In the genomic region with DNA sequence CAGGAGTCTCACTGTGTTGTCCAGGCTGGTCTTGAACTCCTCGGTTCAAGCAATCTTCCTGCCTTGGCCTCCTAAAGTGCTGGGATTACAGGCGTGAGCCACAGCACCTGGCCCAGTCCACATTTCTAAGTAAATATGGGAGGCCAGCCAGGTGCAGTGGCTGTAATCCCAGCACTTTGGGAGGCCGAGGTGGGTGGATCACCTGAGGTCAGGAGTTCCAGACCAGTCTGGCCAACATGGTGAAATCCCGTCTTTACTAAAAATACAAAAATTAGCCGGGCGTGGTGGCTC, we compare ENCODE assay signal across 8 cellular contexts. TPM values are rescaled to one million over a fixed set of nuclear protein-coding genes. Genes with fewer than 3 reads are reported as not detected.
DNase-seq lines count a peak whose midpoint lies in the region; ATAC-seq, FAIRE-seq and TF ChIP-seq lines count a peak whose summit lies in the region.
"Not testable (repeated sequence)": the region's sequence is repeated elsewhere in the genome, so short reads cannot be mapped to it uniquely, and the experiment has no call there.

No MANE protein-coding gene starts in this region.

- peaks cover 81% of the 10 kb centered on the region for H3K4me1 Mint-ChIP-seq in osteocyte (ENCODE audit: unreplicated experiment)
- H3K4me1 Mint-ChIP-seq in stimulated activated effector memory CD8-positive, alpha-beta T cell treated with anti-CD3 and anti-CD28 coated beads, Interleukin-12 subunit alpha, Interleukin-12 subunit beta, amount 100 ng/mL, for 72 hours, result not testable (repeated sequence)

- TF ChIP-seq POLR2A in K562 (conservative IDR thresholded peaks at IDR 0.05); esophagus squamous epithelium (IDR thresholded peaks at IDR 0.05); HepG2 (IDR thresholded peaks at IDR 0.05; ENCODE audit: insufficient read depth in 1 of 2, low read depth in 2 of 2, low read length in 2 of 2): not testable (repeated sequence)

- H3K27me3 Mint-ChIP-seq in osteocyte (ENCODE audit: unreplicated experiment), result not testable (repeated sequence)

- H3K9me2 ChIP-seq in PC-9 (ENCODE audit: insufficient read depth), result not testable (repeated sequence)

- not testable (repeated sequence) for H4K20me1 ChIP-seq in PC-9 (ENCODE audit: insufficient read depth); K562 (replicated peaks; ENCODE audit: control insufficient read depth, insufficient read depth, low read length); HepG2 (ENCODE audit: insufficient read depth, low read length)

- H3K4me3 Mint-ChIP-seq in osteocyte (ENCODE audit: unreplicated experiment); stimulated activated effector memory CD8-positive, alpha-beta T cell treated with anti-CD3 and anti-CD28 coated beads, Interleukin-12 subunit alpha, Interleukin-12 subunit beta, amount 100 ng/mL, for 72 hours: not testable (repeated sequence)

- H3K27ac Mint-ChIP-seq in osteocyte (ENCODE audit: unreplicated experiment), result peak overlapping the region; percentile 99
- H3K27ac Mint-ChIP-seq in stimulated activated effector memory CD8-positive, alpha-beta T cell treated with anti-CD3 and anti-CD28 coated beads, Interleukin-12 subunit alpha, Interleukin-12 subunit beta, amount 100 ng/mL, for 72 hours, result peak overlapping the region; percentile 76

- not testable (repeated sequence) for H3K4me3 ChIP-seq in PC-9; K562; esophagus squamous epithelium; HepG2 (replicated peaks in 1 of 3; ENCODE audit: insufficient read depth in 1 of 3, low read depth in 2 of 3, low read length in 3 of 3); urinary bladder (ENCODE audit: low read depth, low read length)

- not testable (repeated sequence) for H3K36me3 Mint-ChIP-seq in osteocyte (ENCODE audit: unreplicated experiment); stimulated activated effector memory CD8-positive, alpha-beta T cell treated with anti-CD3 and anti-CD28 coated beads, Interleukin-12 subunit alpha, Interleukin-12 subunit beta, amount 100 ng/mL, for 72 hours

- H3K4me2 ChIP-seq in PC-9, result peak overlapping the region; percentile 69
- H3K4me2 ChIP-seq in K562 (ENCODE audit: insufficient read depth, low read length); HepG2 (ENCODE audit: low read depth, low read length): not testable (repeated sequence)

- not testable (repeated sequence) for FAIRE-seq in K562 (lab: Jason Lieb, UNC); HepG2 (lab: Jason Lieb, UNC)

- H3K79me2 ChIP-seq in PC-9 (ENCODE audit: low read depth); K562 (ENCODE audit: control insufficient read depth, insufficient read depth, low read length); HepG2 (ENCODE audit: insufficient read depth, low read length): not testable (repeated sequence)

- CTCF ChIA-PET in PC-9 (lab: Charles Lee) (interaction anchor here (0.6 to 0.7 kb wide), 5 partner anchors 14 to 204 kb away, joined by 3 to 7 read pairs (median 4); partner anchors contain the start of gene SPC24), HepG2 (lab: Yijun Ruan, JAX; ENCODE audit: low intra/inter-chr PET ratio, low total read pairs) (interaction anchor here (3.4 kb wide), 1 partner anchor 63 kb away, joined by 53 read pairs; no protein-coding TSS in a partner anchor)
- CTCF ChIA-PET in K562 (lab: Yijun Ruan, JAX; ENCODE audit: low intra/inter-chr PET ratio), result not testable (repeated sequence)

- in situ Hi-C loops in K562 (cut with MboI); HepG2 (cut with HindIII; ENCODE audit: extremely low pct_ligation_motif_present, low pct_unique_long_range_greater_than_20kb): not testable (repeated sequence)

- TF ChIP-seq EP300 in K562 (IDR thresholded peaks at IDR 0.05; ENCODE audit: low read length); HepG2 (IDR thresholded peaks at IDR 0.05; ENCODE audit: low read depth in 2 of 2, low read length in 2 of 2); HepG2 (CRISPR knock-in tag; IDR thresholded peaks at IDR 0.05; ENCODE audit: borderline replicate concordance): not testable (repeated sequence)

- TF ChIP-seq CTCF in PC-9 (conservative IDR thresholded peaks at IDR 0.05); K562 (IDR thresholded peaks at IDR 0.05 in 2 of 3, conservative IDR thresholded peaks at IDR 0.05 in 1 of 3; ENCODE audit: insufficient read depth in 2 of 3, low read depth in 1 of 3, low read length in 3 of 3); esophagus squamous epithelium (IDR thresholded peaks at IDR 0.05); HepG2 (CRISPR knock-in tag; IDR thresholded peaks at IDR 0.05); osteocyte (IDR thresholded peaks at IDR 0.05): not testable (repeated sequence)

- peaks cover 85% of the 10 kb centered on the region for H3F3A ChIP-seq in PC-9 (ENCODE audit: insufficient read depth, low read depth)

- H3K9ac ChIP-seq in K562 (ENCODE audit: insufficient read depth in 1 of 2, low read depth in 2 of 2, low read length in 2 of 2); HepG2 (ENCODE audit: insufficient read depth, low read depth, low read length): not testable (repeated sequence)

- H3K9me3 ChIP-seq in PC-9 (ENCODE audit: insufficient read depth, low read depth); K562 (replicated peaks; ENCODE audit: control insufficient read depth, insufficient read depth, low read depth, low read length); esophagus squamous epithelium; HepG2 (ENCODE audit: low read length): not testable (repeated sequence)

- H3K4me1 ChIP-seq in PC-9 (replicated peaks; ENCODE audit: insufficient read depth), result peaks cover 69% of the 10 kb centered on the region
- peaks cover 41 to 65% of the 10 kb centered on the region in 2 experiments for H3K4me1 ChIP-seq in K562 (replicated peaks in 1 of 2; ENCODE audit: control insufficient read depth in 2 of 2, insufficient read depth in 2 of 2, low read length in 2 of 2)
- H3K4me1 ChIP-seq in esophagus squamous epithelium, result peaks cover 45 to 60% (median 48%) of the 10 kb centered on the region in 3 donors
- peaks cover 79% of the 10 kb centered on the region for H3K4me1 ChIP-seq in HepG2 (ENCODE audit: insufficient read depth, low read length)
- not testable (repeated sequence) for H3K4me1 ChIP-seq in urinary bladder (ENCODE audit: insufficient read depth)

- ATAC-seq in K562; HepG2; stimulated activated effector memory CD8-positive, alpha-beta T cell treated with anti-CD3 and anti-CD28 coated beads, Interleukin-12 subunit alpha, Interleukin-12 subunit beta, amount 100 ng/mL, for 72 hours: not testable (repeated sequence)

- H3K27me3 ChIP-seq in PC-9 (ENCODE audit: insufficient read depth, low read depth); K562 (ENCODE audit: control insufficient read depth in 2 of 2, insufficient read depth in 2 of 2, low read length in 2 of 2); HepG2 (ENCODE audit: control insufficient read depth in 1 of 2, insufficient read depth in 2 of 2, low read length in 2 of 2): not testable (repeated sequence)
- peaks cover 0 to 12% (median 0%) of the 10 kb centered on the region in 4 donors for H3K27me3 ChIP-seq in esophagus squamous epithelium

- peak; percentile 27 for DNase-seq in DMS53 (lab: John Stamatoyannopoulos, UW)
- not testable (repeated sequence) for DNase-seq in PC-9; K562 (ENCODE audit: extremely low read depth in 1 of 4, low spot score in 3 of 4); esophagus squamous epithelium (lab: John Stamatoyannopoulos, UW); HepG2 (ENCODE audit: low spot score); osteocyte (ENCODE audit: extremely low spot score, unreplicated experiment); stimulated activated effector memory CD8-positive, alpha-beta T cell treated with anti-CD3 and anti-CD28 coated beads, Interleukin-12 subunit alpha, Interleukin-12 subunit beta, amount 100 ng/mL, for 72 hours (ENCODE audit: low spot score in 2 of 2)

- not testable (repeated sequence) for H3K36me3 ChIP-seq in PC-9 (ENCODE audit: low read depth); esophagus squamous epithelium; HepG2 (replicated peaks in 1 of 2; ENCODE audit: control insufficient read depth in 1 of 2, insufficient read depth in 2 of 2, low read length in 2 of 2); urinary bladder (ENCODE audit: insufficient read depth)
- peaks cover 11% of the 10 kb centered on the region; the same call in 2 of the 3 replicates for H3K36me3 ChIP-seq in K562 (ENCODE audit: control insufficient read depth, insufficient read depth, low read length)

- not testable (repeated sequence) for BruUV-seq in PC-9 (replicated peaks; lab: Mats Ljungman, UMichigan); K562 (replicated peaks; lab: Mats Ljungman, UMichigan); HepG2 (replicated peaks; lab: Mats Ljungman, UMichigan)

- WGBS in K562 (ENCODE audit: insufficient coverage, low coverage, missing lambda C conversion rate), result 81% methylated on average over 6 of the region's 6 CpGs
- 63 to 80% methylated on average over 3 to 4 of the region's 6 CpGs for WGBS in esophagus squamous epithelium, 2 donors
- 53% methylated on average over 6 of the region's 6 CpGs for WGBS in HepG2 (ENCODE audit: low lambda C conversion rate)
- 64% methylated on average over 6 of the region's 6 CpGs for WGBS in urinary bladder

- H3K9me1 ChIP-seq in K562 (ENCODE audit: control insufficient read depth, insufficient read depth, low read length), result not testable (repeated sequence)

- POLR2A ChIA-PET in PC-9 (lab: Charles Lee; ENCODE audit: unreplicated experiment); K562 (lab: Yijun Ruan, JAX): not testable (repeated sequence)
- POLR2A ChIA-PET in HepG2 (lab: Yijun Ruan, JAX), result interaction anchor here (1.3 to 2.0 kb wide), 2 partner anchors 16 to 96 kb away, joined by 4 to 9 read pairs; partner anchors contain the start of gene SPC24

- not testable (repeated sequence) for TF ChIP-seq RAD21 in K562 (CRISPR knock-in tag; conservative IDR thresholded peaks at IDR 0.05 in 1 of 2, IDR thresholded peaks at IDR 0.05 in 1 of 2); HepG2 (CRISPR knock-in tag; IDR thresholded peaks at IDR 0.05)

- H3K9me3 Mint-ChIP-seq in osteocyte (ENCODE audit: unreplicated experiment); stimulated activated effector memory CD8-positive, alpha-beta T cell treated with anti-CD3 and anti-CD28 coated beads, Interleukin-12 subunit alpha, Interleukin-12 subunit beta, amount 100 ng/mL, for 72 hours: not testable (repeated sequence)

- H3K27ac ChIP-seq in PC-9 (peak overlapping the region; percentile 79), esophagus squamous epithelium (peak overlapping the region; percentile 66 to 92 (median 90)), urinary bladder (ENCODE audit: low read depth) (peak overlapping the region; percentile 98)
- not testable (repeated sequence) for H3K27ac ChIP-seq in K562 (ENCODE audit: extremely low read depth, low read depth, low read length); HepG2 (ENCODE audit: extremely low read length, insufficient read depth, low read length)

- H2AFZ ChIP-seq in PC-9; K562 (ENCODE audit: low read depth, low read length); HepG2 (ENCODE audit: low read length): not testable (repeated sequence)

- intact Hi-C loops in PC-9 (cut with micrococcal nuclease; ENCODE audit: unreplicated experiment); K562 (cut with micrococcal nuclease); esophagus squamous epithelium (cut with DNase I); HepG2 (cut with micrococcal nuclease; ENCODE audit: unreplicated experiment): not testable (repeated sequence)

RNA-seq across cellular contexts. Expression of gene SPC24, which starts 15.4 kb away (rescaled TPM):
- total RNA-seq in PC-9 (2021) (50.9 and 59.2 TPM in 2 replicates), K562 (2014; rRNA removed) (154 and 188 TPM in 2 replicates), K562 (2014; rRNA removed; fragmentation: Illumina TruSeq; extraction: Trizol) (72.8 and 75.2 TPM in 2 replicates), K562 (2015; rRNA removed; fragmentation: Illumina TruSeq; extraction: Trizol) (82.0 and 82.5 TPM in 2 replicates), K562 (2021) (106 and 111 TPM in 2 replicates), esophagus squamous epithelium (10 to 100 TPM in 1 of 4 donors, 1 to 10 TPM in 3; 2.9 to 10.9 (median 6.3) TPM), HepG2 (2016; rRNA removed; fragmentation: Illumina TruSeq; extraction: Trizol) (46.2 and 63.2 TPM in 2 replicates), osteocyte (11.9 and 13.5 TPM in 2 replicates), urinary bladder (21.1 TPM)
- total RNA-seq in K562 (2011; cell fraction: chromatin; rRNA removed; ENCODE audit: low replicate concordance), result 42.4 and 88.4 TPM in 2 replicates
- total RNA-seq in K562 (2011; cell fraction: nucleolus; rRNA removed), result 65.7 and 76.1 TPM in 2 replicates
- total RNA-seq in K562 (2011; cell fraction: nucleoplasm; rRNA removed), result 69.6 and 78.4 TPM in 2 replicates
- polyA plus RNA-seq in K562 (2011; rRNA removed) (44.3 and 52.6 TPM in 2 replicates), K562 (2014; fragmentation: Illumina TruSeq; extraction: Trizol) (39.1 and 41.6 TPM in 2 replicates), K562 (2014; fragmentation: Nextera tagmentation; extraction: Ambion mirVana) (10 to 100 TPM; 18.2 to 26.8 TPM), K562 (2014; rRNA removed) (60.9 and 66.7 TPM in 2 replicates), HepG2 (2011; rRNA removed) (8.8 and 10.0 TPM in 2 replicates), urinary bladder (1.8 TPM)
- 44.2 and 55.5 TPM in 2 replicates for polyA plus RNA-seq in K562 (2011; cell fraction: cytosol; rRNA removed)
- polyA plus RNA-seq in K562 (2011; cell fraction: nucleus; rRNA removed), result 63.2 and 80.4 TPM in 2 replicates
- polyA plus RNA-seq in K562 (2012), result 45.4 and 60.6 TPM in 2 replicates
- polyA minus RNA-seq in K562 (2011; rRNA and poly(A)+ RNA removed), result 102 and 155 TPM in 2 replicates
- 81.5 and 101 TPM in 2 replicates for polyA minus RNA-seq in K562 (2011; cell fraction: cytosol; rRNA and poly(A)+ RNA removed)
- polyA minus RNA-seq in K562 (2011; cell fraction: nucleus; rRNA and poly(A)+ RNA removed), result 28.3 and 31.5 TPM in 2 replicates
- total RNA-seq in HepG2 (2016; cell fraction: cytosol; rRNA removed; fragmentation: Illumina TruSeq; extraction: Trizol; ENCODE audit: low read depth), result 7.6 and 7.9 TPM in 2 replicates
- 47.6 and 55.0 TPM in 2 replicates for total RNA-seq in HepG2 (2016; cell fraction: insoluble cytoplasmic fraction; rRNA removed; fragmentation: Illumina TruSeq; extraction: Trizol)
- 21.9 and 24.3 TPM in 2 replicates for total RNA-seq in HepG2 (2016; cell fraction: membrane; rRNA removed; fragmentation: Illumina TruSeq; extraction: Trizol)
- 24.3 and 25.4 TPM in 2 replicates for total RNA-seq in HepG2 (2016; cell fraction: nucleus; rRNA removed; fragmentation: Illumina TruSeq; extraction: Trizol)
- 6.3 and 10.5 TPM in 2 replicates for polyA plus RNA-seq in HepG2 (2011; cell fraction: cytosol; rRNA removed)
- 10.2 and 12.2 TPM in 2 replicates for polyA plus RNA-seq in HepG2 (2011; cell fraction: nucleus; rRNA removed)
- polyA plus RNA-seq in HepG2 (2012), result 3.9 and 8.5 TPM in 2 replicates
- polyA plus RNA-seq in HepG2 (2016; cell fraction: cytosol; fragmentation: Illumina TruSeq; extraction: Trizol; ENCODE audit: low read depth), result 3.0 and 3.9 TPM in 2 replicates
- 26.0 and 27.0 TPM in 2 replicates for polyA plus RNA-seq in HepG2 (2016; cell fraction: insoluble cytoplasmic fraction; fragmentation: Illumina TruSeq; extraction: Trizol; ENCODE audit: low read depth)
- polyA plus RNA-seq in HepG2 (2016; cell fraction: membrane; fragmentation: Illumina TruSeq; extraction: Trizol; ENCODE audit: low read depth), result 7.2 and 8.5 TPM in 2 replicates
- polyA plus RNA-seq in HepG2 (2016; cell fraction: nucleus; fragmentation: Illumina TruSeq; extraction: Trizol; ENCODE audit: insufficient read depth, low read depth), result 31.6 and 34.4 TPM in 2 replicates
- 27.2 and 131 TPM in 2 replicates for polyA minus RNA-seq in HepG2 (2011; rRNA and poly(A)+ RNA removed; ENCODE audit: low replicate concordance)
- polyA minus RNA-seq in HepG2 (2011; cell fraction: cytosol; rRNA and poly(A)+ RNA removed), result 11.4 and 21.7 TPM in 2 replicates
- polyA minus RNA-seq in HepG2 (2011; cell fraction: nucleus; rRNA and poly(A)+ RNA removed), result 8.6 and 9.8 TPM in 2 replicates

RNA-seq across cellular contexts. Expression of gene LDLR, which starts 50.9 kb away (rescaled TPM):
- total RNA-seq in PC-9 (2021), result 160 and 182 TPM in 2 replicates
- 854 and 2,497 TPM in 2 replicates for total RNA-seq in K562 (2011; cell fraction: chromatin; rRNA removed; ENCODE audit: low replicate concordance)
- total RNA-seq in K562 (2011; cell fraction: nucleolus; rRNA removed), result 1,644 and 1,749 TPM in 2 replicates
- 955 and 1,119 TPM in 2 replicates for total RNA-seq in K562 (2011; cell fraction: nucleoplasm; rRNA removed)
- 84.9 and 95.7 TPM in 2 replicates for total RNA-seq in K562 (2014; rRNA removed)
- 47.0 and 56.0 TPM in 2 replicates for total RNA-seq in K562 (2014; rRNA removed; fragmentation: Illumina TruSeq; extraction: Trizol)
- 76.0 and 82.3 TPM in 2 replicates for total RNA-seq in K562 (2015; rRNA removed; fragmentation: Illumina TruSeq; extraction: Trizol)
- total RNA-seq in K562 (2021), result 114 and 121 TPM in 2 replicates
- 75.7 and 124 TPM in 2 replicates for polyA plus RNA-seq in K562 (2011; rRNA removed)
- 68.3 and 70.8 TPM in 2 replicates for polyA plus RNA-seq in K562 (2011; cell fraction: cytosol; rRNA removed)
- polyA plus RNA-seq in K562 (2011; cell fraction: nucleus; rRNA removed), result 163 and 213 TPM in 2 replicates
- polyA plus RNA-seq in K562 (2012), result 63.2 and 82.8 TPM in 2 replicates
- polyA plus RNA-seq in K562 (2014; fragmentation: Illumina TruSeq; extraction: Trizol), result 56.3 and 63.5 TPM in 2 replicates
- polyA plus RNA-seq in K562 (2014; fragmentation: Nextera tagmentation; extraction: Ambion mirVana), result 10 to 100 TPM; 19.9 to 28.4 TPM
- 44.5 and 59.5 TPM in 2 replicates for polyA plus RNA-seq in K562 (2014; rRNA removed)
- polyA minus RNA-seq in K562 (2011; rRNA and poly(A)+ RNA removed), result 187 and 204 TPM in 2 replicates
- polyA minus RNA-seq in K562 (2011; cell fraction: cytosol; rRNA and poly(A)+ RNA removed), result 172 and 211 TPM in 2 replicates
- polyA minus RNA-seq in K562 (2011; cell fraction: nucleus; rRNA and poly(A)+ RNA removed), result 282 and 354 TPM in 2 replicates
- 100 to 1,000 TPM in 3 of 4 donors, 10 to 100 TPM in 1; 58.9 to 207 (median 149) TPM for total RNA-seq in esophagus squamous epithelium
- total RNA-seq in HepG2 (2016; rRNA removed; fragmentation: Illumina TruSeq; extraction: Trizol), result 24.0 and 51.6 TPM in 2 replicates
- total RNA-seq in HepG2 (2016; cell fraction: cytosol; rRNA removed; fragmentation: Illumina TruSeq; extraction: Trizol; ENCODE audit: low read depth), result 18.8 and 19.8 TPM in 2 replicates
- total RNA-seq in HepG2 (2016; cell fraction: insoluble cytoplasmic fraction; rRNA removed; fragmentation: Illumina TruSeq; extraction: Trizol), result 20.6 and 54.1 TPM in 2 replicates
- 25.2 and 30.7 TPM in 2 replicates for total RNA-seq in HepG2 (2016; cell fraction: membrane; rRNA removed; fragmentation: Illumina TruSeq; extraction: Trizol)
- total RNA-seq in HepG2 (2016; cell fraction: nucleus; rRNA removed; fragmentation: Illumina TruSeq; extraction: Trizol), result 55.9 and 71.2 TPM in 2 replicates
- polyA plus RNA-seq in HepG2 (2011; rRNA removed), result 92.5 and 135 TPM in 2 replicates
- 45.7 and 58.8 TPM in 2 replicates for polyA plus RNA-seq in HepG2 (2011; cell fraction: cytosol; rRNA removed)
- polyA plus RNA-seq in HepG2 (2011; cell fraction: nucleus; rRNA removed), result 95.8 and 112 TPM in 2 replicates
- polyA plus RNA-seq in HepG2 (2012), result 45.0 and 107 TPM in 2 replicates
- polyA plus RNA-seq in HepG2 (2016; cell fraction: cytosol; fragmentation: Illumina TruSeq; extraction: Trizol; ENCODE audit: low read depth), result 3.2 and 4.4 TPM in 2 replicates
- 11.3 and 19.1 TPM in 2 replicates for polyA plus RNA-seq in HepG2 (2016; cell fraction: insoluble cytoplasmic fraction; fragmentation: Illumina TruSeq; extraction: Trizol; ENCODE audit: low read depth)
- polyA plus RNA-seq in HepG2 (2016; cell fraction: membrane; fragmentation: Illumina TruSeq; extraction: Trizol; ENCODE audit: low read depth), result 6.6 and 7.9 TPM in 2 replicates
- polyA plus RNA-seq in HepG2 (2016; cell fraction: nucleus; fragmentation: Illumina TruSeq; extraction: Trizol; ENCODE audit: insufficient read depth, low read depth), result 79.1 and 81.9 TPM in 2 replicates
- 183 and 246 TPM in 2 replicates for polyA minus RNA-seq in HepG2 (2011; rRNA and poly(A)+ RNA removed; ENCODE audit: low replicate concordance)
- polyA minus RNA-seq in HepG2 (2011; cell fraction: cytosol; rRNA and poly(A)+ RNA removed), result 98.4 and 116 TPM in 2 replicates
- 110 and 155 TPM in 2 replicates for polyA minus RNA-seq in HepG2 (2011; cell fraction: nucleus; rRNA and poly(A)+ RNA removed)
- 75.4 and 96.9 TPM in 2 replicates for total RNA-seq in osteocyte
- total RNA-seq in urinary bladder, result 48.6 TPM
- 44.9 TPM for polyA plus RNA-seq in urinary bladder

RNA-seq across cellular contexts. Expression of gene KANK2, which starts 57.2 kb away (rescaled TPM):
- total RNA-seq in PC-9 (2021) (32.9 and 39.4 TPM in 2 replicates), K562 (2014; rRNA removed) (32.2 and 41.2 TPM in 2 replicates), K562 (2014; rRNA removed; fragmentation: Illumina TruSeq; extraction: Trizol) (12.7 and 13.9 TPM in 2 replicates), K562 (2015; rRNA removed; fragmentation: Illumina TruSeq; extraction: Trizol) (19.8 and 21.3 TPM in 2 replicates), K562 (2021) (36.0 and 37.5 TPM in 2 replicates), esophagus squamous epithelium (100 to 1,000 TPM in 1 of 4 donors, 10 to 100 TPM in 3; 29.3 to 287 (median 57.1) TPM), HepG2 (2016; rRNA removed; fragmentation: Illumina TruSeq; extraction: Trizol) (11.0 and 12.9 TPM in 2 replicates), osteocyte (386 and 387 TPM in 2 replicates), urinary bladder (183 TPM)
- 29.2 and 60.7 TPM in 2 replicates for total RNA-seq in K562 (2011; cell fraction: chromatin; rRNA removed; ENCODE audit: low replicate concordance)
- total RNA-seq in K562 (2011; cell fraction: nucleolus; rRNA removed), result 29.0 and 31.2 TPM in 2 replicates
- 30.1 and 39.5 TPM in 2 replicates for total RNA-seq in K562 (2011; cell fraction: nucleoplasm; rRNA removed)
- polyA plus RNA-seq in K562 (2011; rRNA removed) (10.8 and 13.5 TPM in 2 replicates), K562 (2014; fragmentation: Illumina TruSeq; extraction: Trizol) (47.7 and 47.8 TPM in 2 replicates), K562 (2014; fragmentation: Nextera tagmentation; extraction: Ambion mirVana) (1 to 10 TPM; 4.4 to 5.6 TPM), K562 (2014; rRNA removed) (17.4 and 24.6 TPM in 2 replicates), HepG2 (2011; rRNA removed) (5.7 and 6.8 TPM in 2 replicates), urinary bladder (819 TPM)
- 9.4 and 26.1 TPM in 2 replicates for polyA plus RNA-seq in K562 (2011; cell fraction: cytosol; rRNA removed)
- 15.1 and 27.0 TPM in 2 replicates for polyA plus RNA-seq in K562 (2011; cell fraction: nucleus; rRNA removed)
- polyA plus RNA-seq in K562 (2012), result 30.1 and 49.8 TPM in 2 replicates
- polyA minus RNA-seq in K562 (2011; rRNA and poly(A)+ RNA removed), result 7.2 and 12.8 TPM in 2 replicates
- 18.5 and 26.0 TPM in 2 replicates for polyA minus RNA-seq in K562 (2011; cell fraction: cytosol; rRNA and poly(A)+ RNA removed)
- 6.7 and 6.9 TPM in 2 replicates for polyA minus RNA-seq in K562 (2011; cell fraction: nucleus; rRNA and poly(A)+ RNA removed)
- 1.5 TPM in 2 replicates for total RNA-seq in HepG2 (2016; cell fraction: cytosol; rRNA removed; fragmentation: Illumina TruSeq; extraction: Trizol; ENCODE audit: low read depth)
- 10.8 and 16.5 TPM in 2 replicates for total RNA-seq in HepG2 (2016; cell fraction: insoluble cytoplasmic fraction; rRNA removed; fragmentation: Illumina TruSeq; extraction: Trizol)
- total RNA-seq in HepG2 (2016; cell fraction: membrane; rRNA removed; fragmentation: Illumina TruSeq; extraction: Trizol), result 6.2 TPM in 2 replicates
- total RNA-seq in HepG2 (2016; cell fraction: nucleus; rRNA removed; fragmentation: Illumina TruSeq; extraction: Trizol), result 12.8 and 13.5 TPM in 2 replicates
- polyA plus RNA-seq in HepG2 (2011; cell fraction: cytosol; rRNA removed), result 4.3 and 5.1 TPM in 2 replicates
- polyA plus RNA-seq in HepG2 (2011; cell fraction: nucleus; rRNA removed), result 21.5 and 24.8 TPM in 2 replicates
- polyA plus RNA-seq in HepG2 (2012), result 7.1 and 11.3 TPM in 2 replicates
- 0.79 and 1.2 TPM in 2 replicates for polyA plus RNA-seq in HepG2 (2016; cell fraction: cytosol; fragmentation: Illumina TruSeq; extraction: Trizol; ENCODE audit: low read depth)
- polyA plus RNA-seq in HepG2 (2016; cell fraction: insoluble cytoplasmic fraction; fragmentation: Illumina TruSeq; extraction: Trizol; ENCODE audit: low read depth), result 8.4 and 13.7 TPM in 2 replicates
- polyA plus RNA-seq in HepG2 (2016; cell fraction: membrane; fragmentation: Illumina TruSeq; extraction: Trizol; ENCODE audit: low read depth), result 2.9 and 3.9 TPM in 2 replicates
- 27.2 and 28.0 TPM in 2 replicates for polyA plus RNA-seq in HepG2 (2016; cell fraction: nucleus; fragmentation: Illumina TruSeq; extraction: Trizol; ENCODE audit: insufficient read depth, low read depth)
- 25.5 and 78.0 TPM in 2 replicates for polyA minus RNA-seq in HepG2 (2011; rRNA and poly(A)+ RNA removed; ENCODE audit: low replicate concordance)
- polyA minus RNA-seq in HepG2 (2011; cell fraction: cytosol; rRNA and poly(A)+ RNA removed), result 8.5 and 9.8 TPM in 2 replicates
- 5.2 and 9.0 TPM in 2 replicates for polyA minus RNA-seq in HepG2 (2011; cell fraction: nucleus; rRNA and poly(A)+ RNA removed)
